In genomic region chr1:78284354-78284753, GRCh38 we compare ENCODE assay signal across 24 cellular contexts.
DNase-seq lines count a peak whose midpoint lies in the region; ATAC-seq, FAIRE-seq and TF ChIP-seq lines count a peak whose summit lies in the region.
"Had no signal": no experiment of that assay in that cellular context is flagged by ENCODE, and none has a peak within 500 bp of the region (broad histone marks: within the 10 kb centered on the region; RNA-seq: fewer than 3 reads in every experiment).

No MANE protein-coding gene starts in this region.

- no peak overlapping the region for H3K4me2 ChIP-seq in HepG2 (ENCODE audit: low read depth, low read length)
- no peak overlapping the region for H3K4me2 ChIP-seq in osteoblast (ENCODE audit: insufficient read depth, low read length)
- H3K4me2 ChIP-seq: A549 had no signal

- no peak overlapping the region for H2AFZ ChIP-seq in HepG2 (ENCODE audit: low read length)
- H2AFZ ChIP-seq in osteoblast (ENCODE audit: low read length) = no peak overlapping the region
- H2AFZ ChIP-seq: parathyroid adenoma had no signal

- peaks cover 5 to 16% (median 14%) of the 10 kb centered on the region in 4 donors for H3K4me1 ChIP-seq in liver (ENCODE audit: control insufficient read depth in 4 of 4, insufficient read depth in 4 of 4, low read length in 3 of 4)
- no peaks in the 10 kb centered on the region for H3K4me1 ChIP-seq in HepG2 (ENCODE audit: insufficient read depth, low read length)
- H3K4me1 ChIP-seq in osteoblast (ENCODE audit: insufficient read depth, low read length) = peaks cover 23% of the 10 kb centered on the region
- no peaks in the 10 kb centered on the region for H3K4me1 ChIP-seq in aorta (ENCODE audit: control insufficient read depth in 1 of 2, insufficient read depth in 2 of 2, low read length in 2 of 2)
- H3K4me1 ChIP-seq: A549, adrenal gland, Caco-2, esophagus squamous epithelium, parathyroid adenoma, uterus had no signal

- WGBS in liver = 21% methylated on average over 1 of the region's 1 CpG
- 0% methylated on average over 1 of the region's 1 CpG for WGBS in HepG2 (ENCODE audit: low lambda C conversion rate)
- WGBS in aorta, 2 donors = 70 to 76% methylated on average over 1 of the region's 1 CpG

- H3K9me3 ChIP-seq in liver (ENCODE audit: control insufficient read depth in 4 of 4, low read length in 3 of 4) (no peaks in the 10 kb centered on the region), HepG2 (ENCODE audit: low read length) (no peaks in the 10 kb centered on the region), osteoblast (ENCODE audit: low read depth, low read length) (no peaks in the 10 kb centered on the region), aorta (ENCODE audit: control insufficient read depth, low read length) (no peaks in the 10 kb centered on the region)
- H3K9me3 ChIP-seq: A549, adrenal gland, Caco-2, esophagus squamous epithelium, uterus had no signal

- H3K27ac ChIP-seq in liver (ENCODE audit: low read depth in 1 of 2, low read length in 2 of 2) (peak overlapping the region; percentile 29 to 90), HepG2 (ENCODE audit: extremely low read length, insufficient read depth, low read length) (no peak overlapping the region), osteoblast (ENCODE audit: low read depth, low read length) (no peak overlapping the region), aorta (ENCODE audit: low read depth in 1 of 2, low read length in 2 of 2) (no peak overlapping the region), coronary artery (peak overlapping the region in 1 of 2 donors; percentile 16)
- H3K27ac ChIP-seq: A549, adrenal gland, esophagus squamous epithelium, parathyroid adenoma, uterus had no signal

- TF ChIP-seq POLR2A in HepG2 (IDR thresholded peaks at IDR 0.05; ENCODE audit: insufficient read depth in 1 of 2, low read depth in 2 of 2, low read length in 2 of 2) = no peak

- H3K79me2 ChIP-seq in HepG2 (ENCODE audit: insufficient read depth, low read length) = no peaks in the 10 kb centered on the region
- H3K79me2 ChIP-seq in osteoblast (ENCODE audit: insufficient read depth, low read length) = no peaks in the 10 kb centered on the region
- H3K79me2 ChIP-seq: parathyroid adenoma had no signal

- H3K4me3 ChIP-seq in liver (ENCODE audit: low read depth in 1 of 3, low read length in 3 of 3) (no peak overlapping the region), HepG2 (replicated peaks in 1 of 3; ENCODE audit: insufficient read depth in 1 of 3, low read depth in 2 of 3, low read length in 3 of 3) (no peak overlapping the region), osteoblast (ENCODE audit: insufficient read depth, low read length) (no peak overlapping the region), aorta (ENCODE audit: low read length in 2 of 2) (no peak overlapping the region), coronary artery (no peak overlapping the region)
- H3K4me3 ChIP-seq: A549, adrenal gland, esophagus squamous epithelium, uterus had no signal

- no TSS peak for BruUV-seq in HepG2 (replicated peaks; lab: Mats Ljungman, UMichigan)

- H3K36me3 ChIP-seq in liver (ENCODE audit: control insufficient read depth in 4 of 4, insufficient read depth in 3 of 4, low read depth in 1 of 4, low read length in 3 of 4) (no peaks in the 10 kb centered on the region), HepG2 (replicated peaks in 1 of 2; ENCODE audit: control insufficient read depth in 1 of 2, insufficient read depth in 2 of 2, low read length in 2 of 2) (no peaks in the 10 kb centered on the region), osteoblast (ENCODE audit: insufficient read depth, low read length) (no peaks in the 10 kb centered on the region), aorta (ENCODE audit: control insufficient read depth in 1 of 2, insufficient read depth in 2 of 2, low read length in 1 of 2) (no peaks in the 10 kb centered on the region)
- H3K36me3 ChIP-seq: adrenal gland, esophagus squamous epithelium, uterus had no signal

- TF ChIP-seq CTCF in liver (IDR thresholded peaks at IDR 0.05; ENCODE audit: low read depth, low read length, missing input control) = no peak
- no peak for TF ChIP-seq CTCF in HepG2 (CRISPR knock-in tag; IDR thresholded peaks at IDR 0.05)
- no peak for TF ChIP-seq CTCF in osteoblast (IDR thresholded peaks at IDR 0.05; ENCODE audit: extremely low read depth, low read depth, low read length)
- no peak for TF ChIP-seq CTCF in coronary artery (IDR thresholded peaks at IDR 0.05)

- DNase-seq in HepG2 (ENCODE audit: low spot score) = no peak
- peak; percentile 26 for DNase-seq in left cardiac atrium
- peak; percentile 2 for DNase-seq in osteoblast (ENCODE audit: insufficient read length, low spot score, missing footprints)
- DNase-seq in aorta = no peak
- no peak for DNase-seq in coronary artery (ENCODE audit: low spot score)
- DNase-seq: activated CD4-positive, alpha-beta T cell treated with anti-CD3 and anti-CD28 coated beads for 4 hours; activated naive CD4-positive, alpha-beta T cell; activated T-cell treated with anti-CD3 and anti-CD28 coated beads, Interleukin-2, amount 50 U/mL, for 4 hours; Caco-2; DMS79 treated with DMSO at 0.1 percent for 48 hours; esophagus squamous epithelium; glutamatergic neuron; Kasumi-1; NCI-H1092; NCI-H1930; T-helper 17 cell; uterus had no signal

- CTCF ChIA-PET in HepG2 (lab: Yijun Ruan, JAX; ENCODE audit: low intra/inter-chr PET ratio, low total read pairs) = no interaction called here

- in situ Hi-C loops in HepG2 (cut with HindIII; ENCODE audit: extremely low pct_ligation_motif_present, low pct_unique_long_range_greater_than_20kb) = no loop called here

- intact Hi-C loops in HepG2 (cut with micrococcal nuclease; ENCODE audit: unreplicated experiment) = no loop called here
- intact Hi-C loops in left cardiac atrium (cut with DNase I) = no loop called here
- intact Hi-C loops in aorta (cut with DNase I) = no loop called here

- no peak for TF ChIP-seq EP300 in HepG2 (IDR thresholded peaks at IDR 0.05; ENCODE audit: low read depth in 2 of 2, low read length in 2 of 2)
- no peak for TF ChIP-seq EP300 in HepG2 (CRISPR knock-in tag; IDR thresholded peaks at IDR 0.05; ENCODE audit: borderline replicate concordance)

- ATAC-seq in HepG2 (no peak), left cardiac atrium (peak; percentile 73 to 86), aorta (ENCODE audit: low FRiP score) (peak; percentile 85), GM19452 (IDR thresholded peaks at IDR 0.05; ENCODE audit: unreplicated experiment) (no peak), HG02870 (IDR thresholded peaks at IDR 0.05; ENCODE audit: unreplicated experiment) (no peak)
- ATAC-seq: A549; activated T-cell treated with anti-CD3 and anti-CD28 coated beads, Interleukin-2, amount 50 U/mL, for 4 hours; T-helper 17 cell had no signal

- POLR2A ChIA-PET in HepG2 (lab: Yijun Ruan, JAX) = no interaction called here

- H4K20me1 ChIP-seq in HepG2 (ENCODE audit: insufficient read depth, low read length) (no peaks in the 10 kb centered on the region), osteoblast (ENCODE audit: insufficient read depth, low read length) (no peaks in the 10 kb centered on the region)

- FAIRE-seq in HepG2 (lab: Jason Lieb, UNC) = no peak
- FAIRE-seq: A549, bronchial epithelial cell had no signal

- H3K9ac ChIP-seq in liver (ENCODE audit: low read depth in 1 of 2, low read length in 2 of 2) (peak overlapping the region in 1 of 2 donors; percentile 36), HepG2 (ENCODE audit: insufficient read depth, low read depth, low read length) (no peak overlapping the region)
- H3K9ac ChIP-seq: parathyroid adenoma had no signal

- H3K27me3 ChIP-seq in liver (ENCODE audit: control insufficient read depth in 4 of 4, insufficient read depth in 4 of 4, low read length in 3 of 4) (no peaks in the 10 kb centered on the region), HepG2 (ENCODE audit: control insufficient read depth in 1 of 2, insufficient read depth in 2 of 2, low read length in 2 of 2) (no peaks in the 10 kb centered on the region), osteoblast (ENCODE audit: insufficient read depth, low read length) (no peaks in the 10 kb centered on the region), aorta (ENCODE audit: control insufficient read depth in 1 of 2, insufficient read depth in 2 of 2, low read length in 1 of 2) (no peaks in the 10 kb centered on the region)
- H3K27me3 ChIP-seq: adrenal gland, esophagus squamous epithelium, uterus had no signal

- TF ChIP-seq RAD21 in liver (IDR thresholded peaks at IDR 0.05) (peak; percentile 59 to 67), HepG2 (CRISPR knock-in tag; IDR thresholded peaks at IDR 0.05) (no peak)

TF ChIP-seq in liver, 16 proteins besides CTCF, POLR2A, EP300 and RAD21 (continues in another document):
- TF ChIP-seq HNF4A (conservative IDR thresholded peaks at IDR 0.05) (peak; percentile 52 to 61), ZBTB33 (IDR thresholded peaks at IDR 0.05) (no peak), JUND (IDR thresholded peaks at IDR 0.05) (peak in 1 of 2 donors; percentile 40)

TF ChIP-seq in HepG2, 621 proteins besides CTCF, POLR2A, EP300 and RAD21 (continues in another document):
- TF ChIP-seq HMGA1 (CRISPR knock-in tag; conservative IDR thresholded peaks at IDR 0.05) (no peak), MATR3 (CRISPR knock-in tag; IDR thresholded peaks at IDR 0.05) (no peak), ZNF121 (CRISPR knock-in tag; IDR thresholded peaks at IDR 0.05) (no peak), ZBTB44 (CRISPR knock-in tag; IDR thresholded peaks at IDR 0.05) (no peak), TBP (CRISPR knock-in tag; IDR thresholded peaks at IDR 0.05) (no peak), DR1 (CRISPR knock-in tag; IDR thresholded peaks at IDR 0.05) (no peak), ATF7-NPFF (CRISPR knock-in tag; IDR thresholded peaks at IDR 0.05; ENCODE audit: low read depth) (no peak), MAFF (IDR thresholded peaks at IDR 0.05; ENCODE audit: low read depth, low read length) (no peak)

Comparison
In these comparisons a context has a peak if more than half of its experiments do, and no peak if none do; other contexts are left out.
1. H3K27ac ChIP-seq: peak in liver (2 of 2); none in HepG2 (single experiment), osteoblast (single experiment) and aorta (0 of 2).
2. ATAC-seq: peak in left cardiac atrium (2 of 2) and aorta (single experiment); none in HepG2 (single experiment), GM19452 (single experiment) and HG02870 (single experiment).
3. DNase-seq: peak in left cardiac atrium (single experiment) and osteoblast (single experiment); none in HepG2 (single experiment), aorta (0 of 2) and coronary artery (single experiment).